Comparison of ENCODE assay signal across 5 cellular contexts in genomic region chr9:4045556-4045955, GRCh38.
"Had no signal": no experiment of that assay in that cellular context is flagged by ENCODE, and none has a peak within 500 bp of the region (broad histone marks: within the 10 kb centered on the region; RNA-seq: fewer than 3 reads in every experiment).

No MANE protein-coding gene starts in this region.

- H3K4me3 ChIP-seq: GM23338 had no signal

- H3K27ac ChIP-seq: HL-60 had no signal

- DNase-seq: H9, HCEC 1CT had no signal

- ATAC-seq: GM23338, HepG2 had no signal
